In the genomic region with DNA sequence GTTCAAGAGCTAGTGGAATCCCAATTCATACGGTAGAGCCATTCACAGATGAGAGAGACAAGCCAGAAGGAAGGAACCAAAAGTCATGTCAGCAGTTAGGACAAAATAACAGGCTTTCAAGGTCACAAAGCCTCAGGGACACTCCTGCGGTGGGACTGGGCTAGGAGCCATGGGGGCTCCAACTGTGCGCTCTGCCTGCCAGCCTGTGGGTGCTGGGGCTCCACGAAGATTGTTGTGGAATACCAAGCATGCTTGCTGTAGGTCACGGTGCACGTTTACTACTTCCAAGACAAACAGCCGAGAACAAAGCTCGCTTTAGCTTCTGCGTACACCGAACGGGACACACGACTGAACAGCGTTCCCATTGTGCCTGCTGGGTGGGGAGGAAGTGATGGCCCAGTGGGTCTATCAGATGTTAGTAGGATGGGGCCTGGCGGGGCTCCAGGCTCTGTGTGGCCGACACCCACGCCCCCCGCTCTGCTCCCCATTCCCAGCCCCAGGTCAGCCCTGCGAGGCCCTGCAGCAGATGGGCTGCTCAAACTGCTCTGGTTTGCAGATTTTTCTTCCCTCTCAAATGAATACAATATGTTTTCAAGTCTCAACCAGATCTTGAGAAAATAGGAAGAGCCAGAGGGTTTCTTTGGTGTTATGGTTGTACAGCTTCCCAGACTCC, we compare ENCODE assay signal across 11 cellular contexts.
DNase-seq lines count a peak whose midpoint lies in the region; ATAC-seq, FAIRE-seq and TF ChIP-seq lines count a peak whose summit lies in the region.
"Had no signal": no experiment of that assay in that cellular context is flagged by ENCODE, and none has a peak within 500 bp of the region (broad histone marks: within the 10 kb centered on the region; RNA-seq: fewer than 3 reads in every experiment).

No MANE protein-coding gene starts in this region.

- TF ChIP-seq CTCF in bronchial epithelial cell (IDR thresholded peaks at IDR 0.05; ENCODE audit: insufficient read depth, low read length, severe bottlenecking): no peak

- H3K36me3 ChIP-seq in bronchial epithelial cell (ENCODE audit: control insufficient read depth, insufficient read depth, low read length): peaks cover 61% of the 10 kb centered on the region

- no peak overlapping the region for H3K4me3 ChIP-seq in bronchial epithelial cell (ENCODE audit: low read depth, low read length)

- DNase-seq in H4 (ENCODE audit: low spot score): peak; percentile 76
- no peak for DNase-seq in bronchial epithelial cell (ENCODE audit: low read depth)
- peak; percentile 14 for DNase-seq in inferior parietal cortex (ENCODE audit: extremely low spot score)
- DNase-seq in sciatic nerve (ENCODE audit: low spot score): peak; percentile 92
- no peak for DNase-seq in T-helper 2 cell
- no peak for DNase-seq in NCI-H510A (lab: John Stamatoyannopoulos, UW)
- no peak for DNase-seq in DMS153 (lab: John Stamatoyannopoulos, UW)
- DNase-seq: activated CD4-positive, alpha-beta T cell treated with anti-CD3 and anti-CD28 coated beads, Interleukin-2, amount 50 U/mL, for 1 hour; activated naive CD4-positive, alpha-beta T cell treated with anti-CD3 and anti-CD28 coated beads, Interleukin-2, amount 50 U/mL, for 16 hours; NCI-H345 had no signal

- ATAC-seq in sciatic nerve: peak; percentile 93
- no peak for ATAC-seq in HG03095 (IDR thresholded peaks at IDR 0.05; ENCODE audit: unreplicated experiment)

- FAIRE-seq in bronchial epithelial cell (lab: Jason Lieb, UNC): peak; percentile 82

- no peaks in the 10 kb centered on the region for H3K27me3 ChIP-seq in bronchial epithelial cell (ENCODE audit: control insufficient read depth, insufficient read depth, low read length)

- intact Hi-C loops in sciatic nerve (cut with DNase I): no loop called here

Comparison
In these comparisons a context has a peak if more than half of its experiments do, and no peak if none do; other contexts are left out.
1. DNase-seq: peak in H4 (single experiment), inferior parietal cortex (single experiment) and sciatic nerve (single experiment); none in bronchial epithelial cell (single experiment), T-helper 2 cell (0 of 5), NCI-H510A (single experiment) and DMS153 (single experiment).